ENCODE assay signal across 8 cellular contexts in the genomic region with DNA sequence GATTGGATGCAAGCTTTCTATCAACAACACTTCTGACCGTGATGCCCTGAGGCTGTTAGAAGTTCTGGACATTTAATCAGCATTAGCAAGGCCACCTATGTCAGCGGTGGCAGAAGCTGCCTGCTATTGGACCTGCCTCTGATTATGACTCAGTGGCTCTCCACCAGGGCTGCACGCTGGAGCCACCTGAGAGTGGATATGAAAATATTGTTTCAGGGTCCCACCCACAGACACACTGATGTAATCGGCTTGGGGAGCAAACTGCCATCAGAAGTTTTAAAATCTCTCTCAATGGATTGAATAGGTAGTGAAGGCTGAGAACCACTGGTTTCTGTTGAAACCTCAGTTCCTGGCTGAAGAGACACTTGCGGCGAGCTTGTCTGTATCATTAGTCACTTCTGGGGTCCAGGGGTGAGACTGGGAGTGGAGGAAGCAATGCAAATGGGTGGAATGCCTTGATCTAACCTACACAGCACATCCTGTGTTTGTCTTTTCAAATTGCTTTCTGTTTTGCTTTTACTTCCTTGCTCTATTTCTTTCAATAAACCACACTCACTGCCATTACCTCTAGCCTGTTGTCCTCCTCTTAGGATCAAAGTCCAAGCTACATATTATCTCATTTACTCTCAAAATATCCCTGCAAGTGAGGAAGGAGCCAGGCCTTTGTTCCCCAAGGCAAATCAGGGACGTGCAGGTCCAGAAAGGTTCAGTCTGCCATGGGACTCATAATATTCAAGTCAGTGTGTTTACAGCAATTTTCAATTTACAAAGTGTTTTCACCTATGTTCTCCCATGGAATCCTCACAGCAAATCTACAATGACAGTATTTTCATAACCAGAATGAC. TPM values are rescaled to one million over a fixed set of nuclear protein-coding genes. Genes with fewer than 3 reads are reported as not detected.
DNase-seq lines count a peak whose midpoint lies in the region; ATAC-seq lines count a peak whose summit lies in the region.

No MANE protein-coding gene starts in this region.

- in situ Hi-C loops in ACHN (cut with HindIII; ENCODE audit: low pct_ligation_motif_present, low pct_unique_long_range_greater_than_20kb, low sequenced_read_pairs), result no loop called here

- DNase-seq in activated CD4-positive, CD25-positive, alpha-beta regulatory T cell treated with anti-CD3 and anti-CD28 coated beads, Interleukin-2, amount 50 U/mL, for 72 hours, result peak; percentile 43
- peak in 2 of 3 experiments; percentile 30 to 47 for DNase-seq in stimulated activated CD4-positive, alpha-beta T cell treated with anti-CD3 and anti-CD28 coated beads, TNF-alpha, amount 100 ng/mL, for 4 hours (ENCODE audit: low read depth in 3 of 3)
- DNase-seq in C1 segment of cervical spinal cord (lab: John Stamatoyannopoulos, UW) (no peak), ACHN (no peak), NCI-H345 treated with DMSO at 0.1 percent for 48 hours (lab: John Stamatoyannopoulos, UW; ENCODE audit: unreplicated experiment) (no peak)

- ATAC-seq in GM18867 (IDR thresholded peaks at IDR 0.05; ENCODE audit: unreplicated experiment) (peak; percentile 96), HG03039 (IDR thresholded peaks at IDR 0.05; ENCODE audit: unreplicated experiment) (peak; percentile 94), esophagus mucosa (peak; percentile 49)

RNA-seq across cellular contexts. Expression of gene CLIC5, which starts 4.2 kb away (rescaled TPM):
- total RNA-seq in esophagus mucosa, result 0.24 TPM

Comparison
In these comparisons a context has a peak if more than half of its experiments do, and no peak if none do; other contexts are left out.
1. DNase-seq: peak in activated CD4-positive, CD25-positive, alpha-beta regulatory T cell treated with anti-CD3 and anti-CD28 coated beads, Interleukin-2, amount 50 U/mL, for 72 hours (single experiment) and stimulated activated CD4-positive, alpha-beta T cell treated with anti-CD3 and anti-CD28 coated beads, TNF-alpha, amount 100 ng/mL, for 4 hours (2 of 3); none in C1 segment of cervical spinal cord (0 of 14), ACHN (single experiment) and NCI-H345 treated with DMSO at 0.1 percent for 48 hours (single experiment).
2. Peak in every context shown above with its lines, with median percentiles within 50 percentile points of each other: ATAC-seq.